In the genomic region with DNA sequence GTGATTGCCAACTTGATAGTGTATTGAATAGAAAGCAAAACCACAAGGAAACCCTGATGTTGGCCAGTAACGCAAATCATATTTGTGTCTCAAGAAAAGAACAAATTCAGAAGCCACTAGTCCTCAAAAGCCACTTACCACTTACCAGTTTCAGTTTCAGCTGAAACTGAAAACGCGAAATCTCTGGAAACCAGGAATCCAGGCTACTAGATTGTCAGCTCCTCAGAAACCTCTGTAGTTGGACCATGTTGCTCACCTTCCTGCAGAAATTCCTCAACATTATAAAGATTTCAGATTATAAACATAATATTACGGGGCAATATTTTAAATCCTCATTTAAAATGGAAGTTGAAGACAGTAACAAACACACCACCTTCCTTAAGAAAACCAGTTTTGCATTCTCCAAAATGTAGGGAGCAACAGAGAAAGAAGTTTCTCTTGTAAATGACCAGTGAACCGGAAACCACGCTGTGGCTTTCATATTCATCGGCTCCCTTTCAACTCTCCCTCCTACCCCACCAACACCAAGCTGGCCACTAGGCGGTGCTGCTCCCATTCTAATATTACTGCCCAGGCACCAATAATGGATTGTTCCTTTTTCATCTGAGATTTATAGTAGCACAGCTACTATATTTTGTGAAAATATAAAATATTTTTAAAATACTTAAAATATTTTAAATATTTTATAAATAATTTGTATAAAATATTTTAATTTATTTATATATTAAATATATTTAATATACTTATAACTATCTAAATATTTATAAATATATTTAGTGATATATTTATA, we compare ENCODE assay signal across 8 cellular contexts. TPM values are rescaled to one million over a fixed set of nuclear protein-coding genes. Genes with fewer than 3 reads are reported as not detected.
DNase-seq lines count a peak whose midpoint lies in the region; ATAC-seq and TF ChIP-seq lines count a peak whose summit lies in the region.

No MANE protein-coding gene starts in this region.

- H3K27ac Mint-ChIP-seq in activated T-helper 17 cell treated with anti-CD3 and anti-CD28 coated beads, Interleukin-2, amount 50 U/mL, for 72 hours: peak overlapping the region; percentile 69
- H3K27ac Mint-ChIP-seq in stimulated activated naive CD8-positive, alpha-beta T cell treated with anti-CD3 and anti-CD28 coated beads, Interleukin-15, amount 100 ng/mL, for 72 hours: peak overlapping the region in 1 of 2 donors; percentile 42

- peaks cover 7% of the 10 kb centered on the region; the same call in 1 of the 2 replicates for H3K4me1 ChIP-seq in GM23248 (ENCODE audit: insufficient read depth)

- H3F3A ChIP-seq in GM23248 (ENCODE audit: insufficient read depth) (no peaks in the 10 kb centered on the region), neural cell (ENCODE audit: insufficient read depth, low read length, poor library complexity, severe bottlenecking) (no peaks in the 10 kb centered on the region)

- in situ Hi-C loops in GM23248 (cut with MboI): no loop called here

- peak overlapping the region; percentile 96 for H2AFZ ChIP-seq in GM23248
- no peak overlapping the region for H2AFZ ChIP-seq in neural cell (ENCODE audit: low read depth, low read length)

- H3K27me3 ChIP-seq in GM23248 (replicated peaks; ENCODE audit: insufficient read depth): no peaks in the 10 kb centered on the region
- H3K27me3 ChIP-seq in neural cell (ENCODE audit: insufficient read depth, low read depth, low read length): no peaks in the 10 kb centered on the region

- 3 to 6% methylated on average over 8 of the region's 8 CpGs for WGBS in GM23248 (ENCODE audit: low coverage in 1 of 2, low lambda C conversion rate in 2 of 2, missing lambda C conversion rate in 2 of 2), 2 experiments

- TF ChIP-seq CTCF in foreskin fibroblast (IDR thresholded peaks at IDR 0.05; ENCODE audit: low read depth, low read length) (peak; percentile 95), neural cell (IDR thresholded peaks at IDR 0.05; ENCODE audit: poor library complexity, severe bottlenecking) (peak; percentile 76)

- H3K36me3 ChIP-seq in GM23248 (ENCODE audit: low read depth): no peaks in the 10 kb centered on the region
- H3K36me3 ChIP-seq in neural cell (ENCODE audit: insufficient read depth, low read length): no peaks in the 10 kb centered on the region

- H3K79me2 ChIP-seq in GM23248 (ENCODE audit: insufficient read depth) (no peaks in the 10 kb centered on the region), neural cell (replicated peaks; ENCODE audit: insufficient read depth, low read length) (no peaks in the 10 kb centered on the region)

- H3K27ac ChIP-seq in GM23248: peak overlapping the region; percentile 10; the same call in 1 of the 2 replicates
- no peak overlapping the region for H3K27ac ChIP-seq in neural cell (ENCODE audit: low read length)

- peaks cover 13% of the 10 kb centered on the region for H3K27me3 Mint-ChIP-seq in activated T-helper 17 cell treated with anti-CD3 and anti-CD28 coated beads, Interleukin-2, amount 50 U/mL, for 72 hours
- H3K27me3 Mint-ChIP-seq in stimulated activated naive CD8-positive, alpha-beta T cell treated with anti-CD3 and anti-CD28 coated beads, Interleukin-15, amount 100 ng/mL, for 72 hours: peaks cover 29% of the 10 kb centered on the region

- H3K9ac ChIP-seq in GM23248 (peak overlapping the region; percentile 64), neural cell (ENCODE audit: low read length) (no peak overlapping the region)

- no peaks in the 10 kb centered on the region for H3K36me3 Mint-ChIP-seq in activated T-helper 17 cell treated with anti-CD3 and anti-CD28 coated beads, Interleukin-2, amount 50 U/mL, for 72 hours (ENCODE audit: low read depth)

- H4K20me1 ChIP-seq in GM23248 (ENCODE audit: insufficient read depth) (no peaks in the 10 kb centered on the region), neural cell (ENCODE audit: insufficient read depth) (no peaks in the 10 kb centered on the region)

- DNase-seq in Daoy (ENCODE audit: low read depth) (peak; percentile 87), GM23248 (peak; percentile 90), Kasumi-1 (lab: John Stamatoyannopoulos, UW) (peak; percentile 88 to 91), RPMI7951 (ENCODE audit: low read depth) (peak; percentile 77), foreskin fibroblast (peak; percentile 67 to 92)
- DNase-seq in stimulated activated naive CD8-positive, alpha-beta T cell treated with anti-CD3 and anti-CD28 coated beads, Interleukin-15, amount 100 ng/mL, for 72 hours: peak; percentile 77 to 86

- H3K4me2 ChIP-seq in GM23248 (ENCODE audit: unreplicated experiment) (peak overlapping the region; percentile 86), neural cell (ENCODE audit: low read length) (no peak overlapping the region)

- H3K4me1 Mint-ChIP-seq in activated T-helper 17 cell treated with anti-CD3 and anti-CD28 coated beads, Interleukin-2, amount 50 U/mL, for 72 hours: peaks cover 6% of the 10 kb centered on the region
- peaks cover 52% of the 10 kb centered on the region for H3K4me1 Mint-ChIP-seq in stimulated activated naive CD8-positive, alpha-beta T cell treated with anti-CD3 and anti-CD28 coated beads, Interleukin-15, amount 100 ng/mL, for 72 hours

- TF ChIP-seq EP300 in neural cell (conservative IDR thresholded peaks at IDR 0.05; ENCODE audit: poor library complexity, severe bottlenecking): no peak

- peak overlapping the region; percentile 44 for H3K4me3 Mint-ChIP-seq in activated T-helper 17 cell treated with anti-CD3 and anti-CD28 coated beads, Interleukin-2, amount 50 U/mL, for 72 hours
- H3K4me3 Mint-ChIP-seq in stimulated activated naive CD8-positive, alpha-beta T cell treated with anti-CD3 and anti-CD28 coated beads, Interleukin-15, amount 100 ng/mL, for 72 hours: peak overlapping the region; percentile 32 to 65

- peak; percentile 85 for TF ChIP-seq RAD21 in neural cell (conservative IDR thresholded peaks at IDR 0.05)

- H3K9me2 ChIP-seq in GM23248 (ENCODE audit: insufficient read depth) (no peaks in the 10 kb centered on the region), neural cell (ENCODE audit: insufficient read depth, low read length) (no peaks in the 10 kb centered on the region)

- no peaks in the 10 kb centered on the region for H3K9me3 Mint-ChIP-seq in activated T-helper 17 cell treated with anti-CD3 and anti-CD28 coated beads, Interleukin-2, amount 50 U/mL, for 72 hours
- H3K9me3 Mint-ChIP-seq in stimulated activated naive CD8-positive, alpha-beta T cell treated with anti-CD3 and anti-CD28 coated beads, Interleukin-15, amount 100 ng/mL, for 72 hours: no peaks in the 10 kb centered on the region

- ATAC-seq in activated T-helper 17 cell treated with anti-CD3 and anti-CD28 coated beads, Interleukin-2, amount 50 U/mL, for 72 hours (replicated peaks): peak; percentile 65
- peak; percentile 75 for ATAC-seq in stimulated activated naive CD8-positive, alpha-beta T cell treated with anti-CD3 and anti-CD28 coated beads, Interleukin-15, amount 100 ng/mL, for 72 hours

- H3K4me3 ChIP-seq in GM23248 (peak overlapping the region; percentile 71), foreskin fibroblast (ENCODE audit: low read depth in 1 of 2, low read length in 2 of 2) (peak overlapping the region; percentile 31 to 46), neural cell (ENCODE audit: low read length) (no peak overlapping the region)

- no peaks in the 10 kb centered on the region for H3K9me3 ChIP-seq in GM23248 (ENCODE audit: low read depth)
- H3K9me3 ChIP-seq in neural cell (ENCODE audit: low read length): no peaks in the 10 kb centered on the region

TF ChIP-seq in neural cell, 6 proteins besides CTCF, POLR2A, EP300 and RAD21 (continues in another document):
- TF ChIP-seq, protein P1, sequence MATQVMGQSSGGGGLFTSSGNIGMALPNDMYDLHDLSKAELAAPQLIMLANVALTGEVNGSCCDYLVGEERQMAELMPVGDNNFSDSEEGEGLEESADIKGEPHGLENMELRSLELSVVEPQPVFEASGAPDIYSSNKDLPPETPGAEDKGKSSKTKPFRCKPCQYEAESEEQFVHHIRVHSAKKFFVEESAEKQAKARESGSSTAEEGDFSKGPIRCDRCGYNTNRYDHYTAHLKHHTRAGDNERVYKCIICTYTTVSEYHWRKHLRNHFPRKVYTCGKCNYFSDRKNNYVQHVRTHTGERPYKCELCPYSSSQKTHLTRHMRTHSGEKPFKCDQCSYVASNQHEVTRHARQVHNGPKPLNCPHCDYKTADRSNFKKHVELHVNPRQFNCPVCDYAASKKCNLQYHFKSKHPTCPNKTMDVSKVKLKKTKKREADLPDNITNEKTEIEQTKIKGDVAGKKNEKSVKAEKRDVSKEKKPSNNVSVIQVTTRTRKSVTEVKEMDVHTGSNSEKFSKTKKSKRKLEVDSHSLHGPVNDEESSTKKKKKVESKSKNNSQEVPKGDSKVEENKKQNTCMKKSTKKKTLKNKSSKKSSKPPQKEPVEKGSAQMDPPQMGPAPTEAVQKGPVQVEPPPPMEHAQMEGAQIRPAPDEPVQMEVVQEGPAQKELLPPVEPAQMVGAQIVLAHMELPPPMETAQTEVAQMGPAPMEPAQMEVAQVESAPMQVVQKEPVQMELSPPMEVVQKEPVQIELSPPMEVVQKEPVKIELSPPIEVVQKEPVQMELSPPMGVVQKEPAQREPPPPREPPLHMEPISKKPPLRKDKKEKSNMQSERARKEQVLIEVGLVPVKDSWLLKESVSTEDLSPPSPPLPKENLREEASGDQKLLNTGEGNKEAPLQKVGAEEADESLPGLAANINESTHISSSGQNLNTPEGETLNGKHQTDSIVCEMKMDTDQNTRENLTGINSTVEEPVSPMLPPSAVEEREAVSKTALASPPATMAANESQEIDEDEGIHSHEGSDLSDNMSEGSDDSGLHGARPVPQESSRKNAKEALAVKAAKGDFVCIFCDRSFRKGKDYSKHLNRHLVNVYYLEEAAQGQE (IDR thresholded peaks at IDR 0.05; ENCODE audit: borderline replicate concordance): no peak
- TF ChIP-seq SMC3 (conservative IDR thresholded peaks at IDR 0.05; ENCODE audit: poor library complexity) (peak; percentile 83), POLR2AphosphoS5 (IDR thresholded peaks at IDR 0.05) (no peak), MXI1 (conservative IDR thresholded peaks at IDR 0.05; ENCODE audit: poor library complexity, severe bottlenecking) (no peak)

RNA-seq across cellular contexts. Expression of a gene that starts 8.7 kb away (rescaled TPM):
- total RNA-seq in Daoy (2014; rRNA removed; shearing (Covaris generic)): 113 and 121 TPM in 2 replicates
- 152 and 163 TPM in 2 replicates for total RNA-seq in GM23248 (2014; rRNA removed; shearing (Covaris generic))
- 97.7 and 98.7 TPM in 2 replicates for polyA plus RNA-seq in GM23248 (2016; fragmentation: Nextera tagmentation; extraction: Ambion mirVana)
- total RNA-seq in RPMI7951 (2014; rRNA removed; shearing (Covaris generic)): 97.2 and 118 TPM in 2 replicates
- total RNA-seq in activated T-helper 17 cell treated with anti-CD3 and anti-CD28 coated beads, Interleukin-2, amount 50 U/mL, for 72 hours: 10 to 100 TPM; 26.9 to 39.7 TPM
- 62.4 and 74.3 TPM in 2 replicates for polyA plus RNA-seq in neural cell
- polyA minus RNA-seq in neural cell: 108 and 120 TPM in 2 replicates

RNA-seq across cellular contexts. Expression of a gene that starts 32.3 kb away (rescaled TPM):
- total RNA-seq in Daoy (2014; rRNA removed; shearing (Covaris generic)): 0.30 and 0.40 TPM in 2 replicates
- total RNA-seq in GM23248 (2014; rRNA removed; shearing (Covaris generic)): 1.9 and 12.3 TPM in 2 replicates
- polyA plus RNA-seq in GM23248 (2016; fragmentation: Nextera tagmentation; extraction: Ambion mirVana) (11.3 and 14.1 TPM in 2 replicates), neural cell (not detected in 2 replicates)
- 6.4 and 11.7 TPM in 2 replicates for total RNA-seq in RPMI7951 (2014; rRNA removed; shearing (Covaris generic))
- total RNA-seq in activated T-helper 17 cell treated with anti-CD3 and anti-CD28 coated beads, Interleukin-2, amount 50 U/mL, for 72 hours: 1 to 10 TPM in 1 of 2 donors, under 1 TPM in 1; 0.56 to 3.6 TPM
- not detected in 2 replicates for polyA minus RNA-seq in neural cell
